Comparison of ENCODE assay signal across 28 cellular contexts in genomic region chr10:100734295-100735086, GRCh38. TPM values are rescaled to one million over a fixed set of nuclear protein-coding genes. Genes with fewer than 3 reads are reported as not detected.
DNase-seq lines count a peak whose midpoint lies in the region; ATAC-seq, FAIRE-seq and TF ChIP-seq lines count a peak whose summit lies in the region.
"Had no signal": no experiment of that assay in that cellular context is flagged by ENCODE, and none has a peak within 500 bp of the region (broad histone marks: within the 10 kb centered on the region; RNA-seq: fewer than 3 reads in every experiment).

No MANE protein-coding gene starts in this region.

- H3K4me3 ChIP-seq in kidney (ENCODE audit: low read length in 2 of 2) (peak overlapping the region in 1 of 2 donors; percentile 79), aorta (ENCODE audit: low read length in 2 of 2) (no peak overlapping the region)
- H3K4me3 ChIP-seq: esophagus muscularis mucosa, hepatocyte, K562, left ventricle myocardium inferior, neural progenitor cell, sigmoid colon, SJCRH30, transverse colon had no signal

- H3K4me1 ChIP-seq in kidney (ENCODE audit: control insufficient read depth in 1 of 2, insufficient read depth in 1 of 2, low read depth in 1 of 2, low read length in 2 of 2) (peaks cover 26 to 34% of the 10 kb centered on the region in 2 donors), aorta (ENCODE audit: control insufficient read depth in 1 of 2, insufficient read depth in 2 of 2, low read length in 2 of 2) (no peaks in the 10 kb centered on the region)

- ATAC-seq in activated CD4-positive, alpha-beta T cell treated with anti-CD3 and anti-CD28 coated beads for 36 hours, result peak; percentile 17
- no peak for ATAC-seq in WTC11
- peak; percentile 48 for ATAC-seq in stimulated activated naive CD8-positive, alpha-beta T cell treated with anti-CD3 and anti-CD28 coated beads, Interleukin-15, Interleukin-2, amounts not matched to agents 100 U/mL and 50 U/mL, for 24 hours
- no peak for ATAC-seq in aorta (ENCODE audit: low FRiP score)
- ATAC-seq: K562 had no signal

- H3K9me3 ChIP-seq in kidney (ENCODE audit: control insufficient read depth in 1 of 2, low read length in 2 of 2), result no peaks in the 10 kb centered on the region
- H3K9me3 ChIP-seq in aorta (ENCODE audit: control insufficient read depth, low read length), result no peaks in the 10 kb centered on the region
- H3K9me3 ChIP-seq: esophagus muscularis mucosa, left ventricle myocardium inferior, sigmoid colon, SJCRH30, transverse colon had no signal

- TF ChIP-seq CTCF in WTC11 (IDR thresholded peaks at IDR 0.05) (no peak), kidney (IDR thresholded peaks at IDR 0.05; ENCODE audit: borderline replicate concordance, extremely low read depth, insufficient read depth) (no peak)

- no peaks in the 10 kb centered on the region for H3K36me3 ChIP-seq in kidney (ENCODE audit: control insufficient read depth in 1 of 2, insufficient read depth in 2 of 2, low read length in 2 of 2)
- H3K36me3 ChIP-seq in aorta (ENCODE audit: control insufficient read depth in 1 of 2, insufficient read depth in 2 of 2, low read length in 1 of 2), result no peaks in the 10 kb centered on the region
- H3K36me3 ChIP-seq: esophagus muscularis mucosa, left ventricle myocardium inferior, neural progenitor cell, sigmoid colon, SJCRH30, transverse colon had no signal

- DNase-seq in activated CD4-positive, alpha-beta T cell treated with anti-CD3 and anti-CD28 coated beads for 36 hours, result no peak
- no peak for DNase-seq in activated CD4-positive, alpha-beta T cell treated with anti-CD3 and anti-CD28 coated beads, Interleukin-2, amount 50 U/mL, for 4 hours
- DNase-seq in WTC11 (ENCODE audit: low spot score), result no peak
- DNase-seq in kidney, result peak; percentile 62
- no peak for DNase-seq in stimulated activated naive CD8-positive, alpha-beta T cell treated with anti-CD3 and anti-CD28 coated beads, Interleukin-15, Interleukin-2, amounts not matched to agents 100 U/mL and 50 U/mL, for 24 hours
- no peak for DNase-seq in hippocampal formation (lab: John Stamatoyannopoulos, UW)
- DNase-seq in RCC 7860 (ENCODE audit: low spot score), result no peak
- no peak for DNase-seq in aorta
- DNase-seq: activated CD4-positive, alpha-beta T cell treated with anti-CD3 and anti-CD28 coated beads for 1 hour; activated T-cell treated with anti-CD3 and anti-CD28 coated beads, Interleukin-2, amount 50 U/mL, for 1 hour; CD4-positive, alpha-beta T cell; DMS 273 treated with DMSO at 0.1 percent for 48 hours; effector CD8-positive, alpha-beta T cell; foreskin melanocyte; left ventricle myocardium inferior; NCI-H510A; sigmoid colon; SJCRH30; stimulated activated CD4-positive, alpha-beta T cell treated with anti-CD3 and anti-CD28 coated beads, Interleukin-15, amount 100 ng/mL, for 24 hours; transverse colon had no signal

- H3K4me3 Mint-ChIP-seq in activated CD4-positive, alpha-beta T cell treated with anti-CD3 and anti-CD28 coated beads for 36 hours, result no peak overlapping the region
- peak overlapping the region; percentile 41 for H3K4me3 Mint-ChIP-seq in WTC11
- H3K4me3 Mint-ChIP-seq: activated naive CD8-positive, alpha-beta T cell; CD4-positive, alpha-beta T cell had no signal

- H3K4me1 Mint-ChIP-seq in activated CD4-positive, alpha-beta T cell treated with anti-CD3 and anti-CD28 coated beads for 36 hours, result peaks cover 35% of the 10 kb centered on the region
- peaks cover 66% of the 10 kb centered on the region for H3K4me1 Mint-ChIP-seq in WTC11

- FAIRE-seq in kidney (lab: Jason Lieb, UNC) (no peak), RCC 7860 (lab: Jason Lieb, UNC) (no peak)
- FAIRE-seq: K562, TTC549 had no signal

- H3K27ac ChIP-seq in kidney (ENCODE audit: low read depth in 2 of 2, low read length in 2 of 2) (peak overlapping the region; percentile 92 to 95), aorta (ENCODE audit: low read depth in 1 of 2, low read length in 2 of 2) (no peak overlapping the region)
- H3K27ac ChIP-seq: esophagus muscularis mucosa, hepatocyte, left ventricle myocardium inferior, neural progenitor cell, sigmoid colon, SJCRH30, transverse colon had no signal

- intact Hi-C loops in activated CD4-positive, alpha-beta T cell treated with anti-CD3 and anti-CD28 coated beads for 36 hours (cut with DNase I, micrococcal nuclease), result loop anchor here (5.0 kb wide), 2 partner anchors 398 to 493 kb away; partner anchors contain the start of genes LBX1 (in 1 of the 2) and TLX1 (in 1 of the 2)
- intact Hi-C loops in kidney (cut with DNase I) (no loop called here), aorta (cut with DNase I) (no loop called here)

- H3K27me3 Mint-ChIP-seq in activated CD4-positive, alpha-beta T cell treated with anti-CD3 and anti-CD28 coated beads for 36 hours, result peaks cover 86% of the 10 kb centered on the region
- H3K27me3 Mint-ChIP-seq in WTC11 (ENCODE audit: low read depth), result peaks cover 100% of the 10 kb centered on the region

- 88 to 92% methylated on average over 7 of the region's 7 CpGs for WGBS in aorta, 2 donors

- no peaks in the 10 kb centered on the region for H3K27me3 ChIP-seq in aorta (ENCODE audit: control insufficient read depth in 1 of 2, insufficient read depth in 2 of 2, low read length in 1 of 2)

- no peaks in the 10 kb centered on the region for H3K9me3 Mint-ChIP-seq in activated CD4-positive, alpha-beta T cell treated with anti-CD3 and anti-CD28 coated beads for 36 hours (ENCODE audit: low read depth)
- no peaks in the 10 kb centered on the region for H3K9me3 Mint-ChIP-seq in WTC11
- H3K9me3 Mint-ChIP-seq: CD4-positive, alpha-beta T cell had no signal

- H3K27ac Mint-ChIP-seq in activated CD4-positive, alpha-beta T cell treated with anti-CD3 and anti-CD28 coated beads for 36 hours, result no peak overlapping the region
- no peak overlapping the region for H3K27ac Mint-ChIP-seq in WTC11
- H3K27ac Mint-ChIP-seq: activated naive CD8-positive, alpha-beta T cell; CD4-positive, alpha-beta T cell; neural progenitor cell had no signal

- H3K36me3 Mint-ChIP-seq in activated CD4-positive, alpha-beta T cell treated with anti-CD3 and anti-CD28 coated beads for 36 hours (ENCODE audit: low read depth), result no peaks in the 10 kb centered on the region
- no peaks in the 10 kb centered on the region for H3K36me3 Mint-ChIP-seq in WTC11
- H3K36me3 Mint-ChIP-seq: activated naive CD8-positive, alpha-beta T cell; neural progenitor cell had no signal

- CTCF ChIA-PET in activated CD4-positive, alpha-beta T cell treated with anti-CD3 and anti-CD28 coated beads for 36 hours (lab: Charles Lee), result interaction anchor here (0.5 to 1.3 kb wide), 2 partner anchors 8 to 9 kb away, joined by 3 to 13 read pairs; no protein-coding TSS in a partner anchor
- CTCF ChIA-PET in WTC11 (lab: Charles Lee), result interaction anchor here (0.7 to 2.0 kb wide), 4 partner anchors 9 to 172 kb away, joined by 3 to 7 read pairs (median 4); no protein-coding TSS in a partner anchor

- POLR2A ChIA-PET in activated CD4-positive, alpha-beta T cell treated with anti-CD3 and anti-CD28 coated beads for 36 hours (lab: Charles Lee), result no interaction called here
- POLR2A ChIA-PET in WTC11 (lab: Charles Lee), result no interaction called here

- H3K9ac ChIP-seq in kidney (ENCODE audit: low read length in 2 of 2), result peak overlapping the region in 1 of 2 donors; percentile 53
- H3K9ac ChIP-seq: neural progenitor cell had no signal

TF ChIP-seq in WTC11, 78 proteins besides CTCF, POLR2A, EP300 and RAD21:
- no peak for TF ChIP-seq ATF6 (CRISPR knock-in tag; IDR thresholded peaks at IDR 0.05)
- TF ChIP-seq IRF1 (CRISPR knock-in tag; IDR thresholded peaks at IDR 0.05), result no peak
- TF ChIP-seq SMAD3 (CRISPR knock-in tag; IDR thresholded peaks at IDR 0.05; ENCODE audit: borderline replicate concordance), result no peak
- no peak for TF ChIP-seq NR1H2 (CRISPR knock-in tag; IDR thresholded peaks at IDR 0.05)
- TF ChIP-seq ZNF423 (CRISPR knock-in tag; IDR thresholded peaks at IDR 0.05), result no peak
- no peak for TF ChIP-seq ZNF416 (CRISPR knock-in tag; IDR thresholded peaks at IDR 0.05)
- no peak for TF ChIP-seq ZNF219 (CRISPR knock-in tag; IDR thresholded peaks at IDR 0.05; ENCODE audit: borderline replicate concordance)
- no peak for TF ChIP-seq CREB1 (CRISPR knock-in tag; IDR thresholded peaks at IDR 0.05)
- no peak for TF ChIP-seq JUN (CRISPR knock-in tag; IDR thresholded peaks at IDR 0.05)

RNA-seq across cellular contexts. Expression of gene PAX2, which starts 10.9 kb away (rescaled TPM):
- under 1 TPM; 0.05 to 0.09 TPM for total RNA-seq in activated CD4-positive, alpha-beta T cell treated with anti-CD3 and anti-CD28 coated beads for 36 hours
- total RNA-seq in WTC11 (2021) (0.09 to 0.21 TPM in 2 of 3 replicates, not detected in the other), kidney (102 TPM), aorta (not detected)
- polyA plus RNA-seq in kidney (ENCODE audit: insufficient read depth, low read depth, low replicate concordance) (28.3 TPM), aorta (not detected)
- total RNA-seq: A172; CD4-positive, alpha-beta T cell; esophagus muscularis mucosa; hepatocyte; K562; left ventricle myocardium inferior; sigmoid colon; T-helper 1 cell treated with Interleukin-12 subunit alpha and Interleukin-12 subunit beta and Interleukin-4 antibody, amounts not matched to agents 30 ng/mL and 1 ng/mL, for 36 hours; transverse colon had no signal
- polyA plus RNA-seq: hepatocyte, K562, sigmoid colon had no signal

Comparison
In these comparisons a context has a peak if more than half of its experiments do, and no peak if none do; other contexts are left out.
1. ATAC-seq: peak in activated CD4-positive, alpha-beta T cell treated with anti-CD3 and anti-CD28 coated beads for 36 hours (single experiment) and stimulated activated naive CD8-positive, alpha-beta T cell treated with anti-CD3 and anti-CD28 coated beads, Interleukin-15, Interleukin-2, amounts not matched to agents 100 U/mL and 50 U/mL, for 24 hours (single experiment); none in WTC11 (single experiment) and aorta (single experiment).
2. H3K27ac ChIP-seq: peak in kidney (2 of 2); none in aorta (0 of 2).
3. RNA of gene PAX2, which starts 10.9 kb away (total RNA-seq): 102 TPM in kidney (single experiment); 0.05 to 0.09 TPM in activated CD4-positive, alpha-beta T cell treated with anti-CD3 and anti-CD28 coated beads for 36 hours, 0.09 to 0.21 TPM in WTC11 and not detected in aorta; every median in the first group is over 10 times any median in the second.
4. intact Hi-C loops: an anchor here in activated CD4-positive, alpha-beta T cell treated with anti-CD3 and anti-CD28 coated beads for 36 hours (5.0 kb wide); none called in kidney and aorta.